ENCODE assay signal across 1 cellular context in genomic region chr21:31157756-31158155, GRCh38.
TF ChIP-seq lines count a peak whose summit lies in the region.

No MANE protein-coding gene starts in this region.

TF ChIP-seq in H1, 55 proteins besides CTCF, POLR2A, EP300 and RAD21:
- TF ChIP-seq TEAD4 (IDR thresholded peaks at IDR 0.05; ENCODE audit: low read depth, low read length): 0 out of 2 replicates have a peak, but pooled peaks have one; percentile 9
- no peak for TF ChIP-seq MAFK (IDR thresholded peaks at IDR 0.05; ENCODE audit: low read depth, low read length)
- TF ChIP-seq HDAC6 (IDR thresholded peaks at IDR 0.05; ENCODE audit: low read depth, low read length): no peak
- no peak for TF ChIP-seq CTBP2 (IDR thresholded peaks at IDR 0.05; ENCODE audit: borderline replicate concordance, insufficient read depth, insufficient read length, low read length)
- no peak for TF ChIP-seq FOSL1 (IDR thresholded peaks at IDR 0.05; ENCODE audit: insufficient read depth, low read depth, low read length)
